ENCODE assay signal across 1 cellular context in the genomic region with DNA sequence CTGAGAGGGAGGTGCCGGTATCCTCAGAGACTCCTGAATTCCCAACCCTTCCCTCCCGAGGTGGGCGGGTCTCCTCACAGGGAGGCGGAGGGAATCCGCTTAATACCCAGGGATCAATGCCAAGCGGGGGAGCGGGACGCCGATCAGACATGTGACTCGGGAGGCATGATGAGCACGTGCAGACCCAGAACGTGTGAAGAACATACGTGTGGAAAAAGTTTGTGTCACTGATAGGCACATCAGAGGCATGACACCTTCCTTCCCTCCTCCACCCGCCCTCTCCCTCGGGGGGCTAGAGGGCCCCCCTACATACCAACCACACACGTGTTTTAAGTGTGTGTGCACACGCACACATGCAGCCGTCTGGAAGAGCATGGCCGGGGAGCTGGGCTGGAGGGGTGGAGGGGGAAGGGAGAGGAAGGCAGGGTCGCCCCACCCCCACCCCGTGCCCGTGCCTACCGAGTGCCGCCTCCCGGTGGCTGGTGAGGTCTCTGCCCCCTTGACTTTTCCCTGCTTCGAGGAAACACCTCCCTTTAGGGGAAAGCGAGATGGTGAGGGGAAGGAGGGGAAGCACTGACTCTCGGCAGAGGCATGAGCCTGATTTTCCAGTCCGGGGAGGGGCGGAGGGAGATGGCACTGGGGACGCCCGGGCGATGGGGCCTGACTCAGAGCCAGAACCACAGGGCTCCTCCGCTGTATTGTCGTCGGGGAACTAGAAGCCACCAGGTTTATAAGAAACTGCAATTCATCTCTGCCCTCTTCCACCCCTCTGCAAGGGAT.
TF ChIP-seq lines count a peak whose summit lies in the region.

No MANE protein-coding gene starts in this region.

TF ChIP-seq in HEK293, 187 proteins besides CTCF, POLR2A, EP300 and RAD21 (continued from another document):
- TF ChIP-seq GLIS2 (tag by site-specific recombination; IDR thresholded peaks at IDR 0.05), result peak; percentile 69
- TF ChIP-seq, protein P1, sequence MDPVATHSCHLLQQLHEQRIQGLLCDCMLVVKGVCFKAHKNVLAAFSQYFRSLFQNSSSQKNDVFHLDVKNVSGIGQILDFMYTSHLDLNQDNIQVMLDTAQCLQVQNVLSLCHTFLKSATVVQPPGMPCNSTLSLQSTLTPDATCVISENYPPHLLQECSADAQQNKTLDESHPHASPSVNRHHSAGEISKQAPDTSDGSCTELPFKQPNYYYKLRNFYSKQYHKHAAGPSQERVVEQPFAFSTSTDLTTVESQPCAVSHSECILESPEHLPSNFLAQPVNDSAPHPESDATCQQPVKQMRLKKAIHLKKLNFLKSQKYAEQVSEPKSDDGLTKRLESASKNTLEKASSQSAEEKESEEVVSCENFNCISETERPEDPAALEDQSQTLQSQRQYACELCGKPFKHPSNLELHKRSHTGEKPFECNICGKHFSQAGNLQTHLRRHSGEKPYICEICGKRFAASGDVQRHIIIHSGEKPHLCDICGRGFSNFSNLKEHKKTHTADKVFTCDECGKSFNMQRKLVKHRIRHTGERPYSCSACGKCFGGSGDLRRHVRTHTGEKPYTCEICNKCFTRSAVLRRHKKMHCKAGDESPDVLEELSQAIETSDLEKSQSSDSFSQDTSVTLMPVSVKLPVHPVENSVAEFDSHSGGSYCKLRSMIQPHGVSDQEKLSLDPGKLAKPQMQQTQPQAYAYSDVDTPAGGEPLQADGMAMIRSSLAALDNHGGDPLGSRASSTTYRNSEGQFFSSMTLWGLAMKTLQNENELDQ (tag by site-specific recombination; IDR thresholded peaks at IDR 0.05; ENCODE audit: low read depth), result no peak
- TF ChIP-seq, protein P2, sequence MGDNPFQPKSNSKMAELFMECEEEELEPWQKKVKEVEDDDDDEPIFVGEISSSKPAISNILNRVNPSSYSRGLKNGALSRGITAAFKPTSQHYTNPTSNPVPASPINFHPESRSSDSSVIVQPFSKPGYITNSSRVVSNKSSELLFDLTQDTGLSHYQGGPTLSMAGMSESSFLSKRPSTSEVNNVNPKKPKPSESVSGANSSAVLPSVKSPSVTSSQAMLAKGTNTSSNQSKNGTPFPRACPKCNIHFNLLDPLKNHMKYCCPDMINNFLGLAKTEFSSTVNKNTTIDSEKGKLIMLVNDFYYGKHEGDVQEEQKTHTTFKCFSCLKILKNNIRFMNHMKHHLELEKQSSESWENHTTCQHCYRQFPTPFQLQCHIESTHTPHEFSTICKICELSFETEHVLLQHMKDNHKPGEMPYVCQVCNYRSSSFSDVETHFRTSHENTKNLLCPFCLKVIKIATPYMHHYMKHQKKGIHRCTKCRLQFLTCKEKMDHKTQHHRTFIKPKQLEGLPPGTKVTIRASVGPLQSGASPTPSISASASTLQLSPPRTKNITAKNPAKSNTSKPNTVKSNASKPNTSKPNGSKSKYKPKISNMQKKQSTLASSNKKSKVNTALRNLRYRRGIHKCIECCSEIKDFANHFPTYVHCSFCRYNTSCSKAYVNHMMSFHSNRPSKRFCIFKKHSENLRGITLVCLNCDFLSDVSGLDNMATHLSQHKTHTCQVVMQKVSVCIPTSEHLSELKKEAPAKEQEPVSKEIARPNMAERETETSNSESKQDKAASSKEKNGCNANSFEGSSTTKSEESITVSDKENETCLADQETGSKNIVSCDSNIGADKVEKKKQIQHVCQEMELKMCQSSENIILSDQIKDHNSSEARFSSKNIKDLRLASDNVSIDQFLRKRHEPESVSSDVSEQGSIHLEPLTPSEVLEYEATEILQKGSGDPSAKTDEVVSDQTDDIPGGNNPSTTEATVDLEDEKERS (tag by site-specific recombination; IDR thresholded peaks at IDR 0.05), result no peak
